ENCODE assay signal across 1 cellular context in the genomic region with DNA sequence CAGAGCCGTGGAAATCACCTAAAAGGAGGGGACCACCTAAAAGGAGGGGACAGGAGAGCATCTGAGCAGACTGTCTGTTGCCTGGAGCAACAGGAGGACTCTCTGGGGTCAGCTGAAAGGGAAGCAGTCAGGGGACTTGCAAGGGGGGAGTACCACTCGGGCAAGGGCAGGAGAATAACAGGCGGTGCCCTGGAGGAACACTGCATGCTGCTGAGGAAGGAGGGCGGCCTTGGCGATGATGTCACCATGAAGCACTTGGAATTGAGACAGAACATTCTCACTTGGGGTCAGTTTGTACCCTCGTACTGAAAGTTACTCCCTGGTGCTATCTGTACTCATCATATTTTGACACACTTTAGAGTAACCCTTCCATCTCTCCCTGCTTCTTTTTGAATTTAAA.
TF ChIP-seq lines count a peak whose summit lies in the region.

No MANE protein-coding gene starts in this region.

TF ChIP-seq in WTC11, 78 proteins besides CTCF, POLR2A, EP300 and RAD21:
- TF ChIP-seq, protein P1, sequence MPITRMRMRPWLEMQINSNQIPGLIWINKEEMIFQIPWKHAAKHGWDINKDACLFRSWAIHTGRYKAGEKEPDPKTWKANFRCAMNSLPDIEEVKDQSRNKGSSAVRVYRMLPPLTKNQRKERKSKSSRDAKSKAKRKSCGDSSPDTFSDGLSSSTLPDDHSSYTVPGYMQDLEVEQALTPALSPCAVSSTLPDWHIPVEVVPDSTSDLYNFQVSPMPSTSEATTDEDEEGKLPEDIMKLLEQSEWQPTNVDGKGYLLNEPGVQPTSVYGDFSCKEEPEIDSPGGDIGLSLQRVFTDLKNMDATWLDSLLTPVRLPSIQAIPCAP (CRISPR knock-in tag; IDR thresholded peaks at IDR 0.05), result no peak
- no peak for TF ChIP-seq ETV6 (CRISPR knock-in tag; IDR thresholded peaks at IDR 0.05)
- TF ChIP-seq FOXK1 (CRISPR knock-in tag; IDR thresholded peaks at IDR 0.05), result no peak
- TF ChIP-seq, protein P2, sequence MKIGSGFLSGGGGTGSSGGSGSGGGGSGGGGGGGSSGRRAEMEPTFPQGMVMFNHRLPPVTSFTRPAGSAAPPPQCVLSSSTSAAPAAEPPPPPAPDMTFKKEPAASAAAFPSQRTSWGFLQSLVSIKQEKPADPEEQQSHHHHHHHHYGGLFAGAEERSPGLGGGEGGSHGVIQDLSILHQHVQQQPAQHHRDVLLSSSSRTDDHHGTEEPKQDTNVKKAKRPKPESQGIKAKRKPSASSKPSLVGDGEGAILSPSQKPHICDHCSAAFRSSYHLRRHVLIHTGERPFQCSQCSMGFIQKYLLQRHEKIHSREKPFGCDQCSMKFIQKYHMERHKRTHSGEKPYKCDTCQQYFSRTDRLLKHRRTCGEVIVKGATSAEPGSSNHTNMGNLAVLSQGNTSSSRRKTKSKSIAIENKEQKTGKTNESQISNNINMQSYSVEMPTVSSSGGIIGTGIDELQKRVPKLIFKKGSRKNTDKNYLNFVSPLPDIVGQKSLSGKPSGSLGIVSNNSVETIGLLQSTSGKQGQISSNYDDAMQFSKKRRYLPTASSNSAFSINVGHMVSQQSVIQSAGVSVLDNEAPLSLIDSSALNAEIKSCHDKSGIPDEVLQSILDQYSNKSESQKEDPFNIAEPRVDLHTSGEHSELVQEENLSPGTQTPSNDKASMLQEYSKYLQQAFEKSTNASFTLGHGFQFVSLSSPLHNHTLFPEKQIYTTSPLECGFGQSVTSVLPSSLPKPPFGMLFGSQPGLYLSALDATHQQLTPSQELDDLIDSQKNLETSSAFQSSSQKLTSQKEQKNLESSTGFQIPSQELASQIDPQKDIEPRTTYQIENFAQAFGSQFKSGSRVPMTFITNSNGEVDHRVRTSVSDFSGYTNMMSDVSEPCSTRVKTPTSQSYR (CRISPR knock-in tag; IDR thresholded peaks at IDR 0.05), result no peak
- TF ChIP-seq CBFB (CRISPR knock-in tag; IDR thresholded peaks at IDR 0.05; ENCODE audit: low read depth), result no peak
- no peak for TF ChIP-seq GTF2I (CRISPR knock-in tag; conservative IDR thresholded peaks at IDR 0.05)
- TF ChIP-seq, protein P3, sequence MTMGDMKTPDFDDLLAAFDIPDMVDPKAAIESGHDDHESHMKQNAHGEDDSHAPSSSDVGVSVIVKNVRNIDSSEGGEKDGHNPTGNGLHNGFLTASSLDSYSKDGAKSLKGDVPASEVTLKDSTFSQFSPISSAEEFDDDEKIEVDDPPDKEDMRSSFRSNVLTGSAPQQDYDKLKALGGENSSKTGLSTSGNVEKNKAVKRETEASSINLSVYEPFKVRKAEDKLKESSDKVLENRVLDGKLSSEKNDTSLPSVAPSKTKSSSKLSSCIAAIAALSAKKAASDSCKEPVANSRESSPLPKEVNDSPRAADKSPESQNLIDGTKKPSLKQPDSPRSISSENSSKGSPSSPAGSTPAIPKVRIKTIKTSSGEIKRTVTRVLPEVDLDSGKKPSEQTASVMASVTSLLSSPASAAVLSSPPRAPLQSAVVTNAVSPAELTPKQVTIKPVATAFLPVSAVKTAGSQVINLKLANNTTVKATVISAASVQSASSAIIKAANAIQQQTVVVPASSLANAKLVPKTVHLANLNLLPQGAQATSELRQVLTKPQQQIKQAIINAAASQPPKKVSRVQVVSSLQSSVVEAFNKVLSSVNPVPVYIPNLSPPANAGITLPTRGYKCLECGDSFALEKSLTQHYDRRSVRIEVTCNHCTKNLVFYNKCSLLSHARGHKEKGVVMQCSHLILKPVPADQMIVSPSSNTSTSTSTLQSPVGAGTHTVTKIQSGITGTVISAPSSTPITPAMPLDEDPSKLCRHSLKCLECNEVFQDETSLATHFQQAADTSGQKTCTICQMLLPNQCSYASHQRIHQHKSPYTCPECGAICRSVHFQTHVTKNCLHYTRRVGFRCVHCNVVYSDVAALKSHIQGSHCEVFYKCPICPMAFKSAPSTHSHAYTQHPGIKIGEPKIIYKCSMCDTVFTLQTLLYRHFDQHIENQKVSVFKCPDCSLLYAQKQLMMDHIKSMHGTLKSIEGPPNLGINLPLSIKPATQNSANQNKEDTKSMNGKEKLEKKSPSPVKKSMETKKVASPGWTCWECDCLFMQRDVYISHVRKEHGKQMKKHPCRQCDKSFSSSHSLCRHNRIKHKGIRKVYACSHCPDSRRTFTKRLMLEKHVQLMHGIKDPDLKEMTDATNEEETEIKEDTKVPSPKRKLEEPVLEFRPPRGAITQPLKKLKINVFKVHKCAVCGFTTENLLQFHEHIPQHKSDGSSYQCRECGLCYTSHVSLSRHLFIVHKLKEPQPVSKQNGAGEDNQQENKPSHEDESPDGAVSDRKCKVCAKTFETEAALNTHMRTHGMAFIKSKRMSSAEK (CRISPR knock-in tag; IDR thresholded peaks at IDR 0.05; ENCODE audit: borderline replicate concordance), result no peak
- TF ChIP-seq TEAD4 (CRISPR knock-in tag; IDR thresholded peaks at IDR 0.05), result no peak
- no peak for TF ChIP-seq OVOL2 (CRISPR knock-in tag; IDR thresholded peaks at IDR 0.05; ENCODE audit: borderline replicate concordance)
- TF ChIP-seq ZNF219 (CRISPR knock-in tag; IDR thresholded peaks at IDR 0.05; ENCODE audit: borderline replicate concordance), result no peak
- no peak for TF ChIP-seq KAT7 (CRISPR knock-in tag; IDR thresholded peaks at IDR 0.05; ENCODE audit: borderline replicate concordance)
- no peak for TF ChIP-seq NR2C2 (CRISPR knock-in tag; IDR thresholded peaks at IDR 0.05)
- TF ChIP-seq PRDM15 (CRISPR knock-in tag; IDR thresholded peaks at IDR 0.05), result no peak
- no peak for TF ChIP-seq ZNF121 (CRISPR knock-in tag; IDR thresholded peaks at IDR 0.05)
- no peak for TF ChIP-seq GRHL2 (CRISPR knock-in tag; IDR thresholded peaks at IDR 0.05; ENCODE audit: insufficient replicate concordance, severe bottlenecking)
- TF ChIP-seq USF2 (CRISPR knock-in tag; IDR thresholded peaks at IDR 0.05), result no peak
- TF ChIP-seq SP1 (CRISPR knock-in tag; conservative IDR thresholded peaks at IDR 0.05), result no peak
- TF ChIP-seq TEAD1 (CRISPR knock-in tag; IDR thresholded peaks at IDR 0.05), result no peak
- TF ChIP-seq ATF2 (CRISPR knock-in tag; IDR thresholded peaks at IDR 0.05; ENCODE audit: borderline replicate concordance, low read depth), result no peak
